Comparison of ENCODE assay signal across 13 cellular contexts in genomic region chr1:34796990-34797389, GRCh38.
DNase-seq lines count a peak whose midpoint lies in the region; ATAC-seq and TF ChIP-seq lines count a peak whose summit lies in the region.
"Had no signal": no experiment of that assay in that cellular context is flagged by ENCODE, and none has a peak within 500 bp of the region (broad histone marks: within the 10 kb centered on the region; RNA-seq: fewer than 3 reads in every experiment).

No MANE protein-coding gene starts in this region.

- no peaks in the 10 kb centered on the region for H3K9me3 Mint-ChIP-seq in nephron progenitor cell
- H3K9me3 Mint-ChIP-seq: naive thymus-derived CD8-positive, alpha-beta T cell had no signal

- H3K27ac Mint-ChIP-seq in nephron progenitor cell: peak overlapping the region; percentile 95

- H3K4me3 Mint-ChIP-seq in nephron progenitor cell: no peak overlapping the region
- H3K4me3 Mint-ChIP-seq: naive thymus-derived CD8-positive, alpha-beta T cell had no signal

- no peaks in the 10 kb centered on the region for H3K36me3 Mint-ChIP-seq in nephron progenitor cell (ENCODE audit: low read depth)
- H3K36me3 Mint-ChIP-seq: naive thymus-derived CD8-positive, alpha-beta T cell had no signal

- DNase-seq in nephron progenitor cell (no peak), Kasumi-1 (lab: John Stamatoyannopoulos, UW) (no peak)
- no peak for DNase-seq in activated CD8-positive, alpha-beta memory T cell treated with anti-CD3 and anti-CD28 coated beads, Interleukin-2, amount 50 U/mL, for 4 hours
- DNase-seq: activated CD8-positive, alpha-beta memory T cell treated with anti-CD3 and anti-CD28 coated beads, Interleukin-2, amount 50 U/mL, for 48 hours; aorta; naive thymus-derived CD8-positive, alpha-beta T cell; NCI-H1417 treated with DMSO at 0.1 percent for 48 hours; NCI-H510A treated with DMSO at 0.1 percent for 48 hours; sigmoid colon had no signal

- TF ChIP-seq CTCF in nephron progenitor cell (IDR thresholded peaks at IDR 0.05): no peak

- H3K4me1 Mint-ChIP-seq in nephron progenitor cell: peaks cover 20% of the 10 kb centered on the region

- ATAC-seq in GM18498 (IDR thresholded peaks at IDR 0.05; ENCODE audit: unreplicated experiment) (peak; percentile 74), GM19395 (IDR thresholded peaks at IDR 0.05; ENCODE audit: unreplicated experiment) (peak; percentile 90), HG03175 (IDR thresholded peaks at IDR 0.05; ENCODE audit: unreplicated experiment) (peak; percentile 73), GM21367 (IDR thresholded peaks at IDR 0.05; ENCODE audit: unreplicated experiment) (no peak)
- ATAC-seq: naive thymus-derived CD8-positive, alpha-beta T cell had no signal

- H3K27me3 Mint-ChIP-seq in nephron progenitor cell (ENCODE audit: low read depth, poor library complexity): peaks cover 55% of the 10 kb centered on the region
